ENCODE assay signal across 18 cellular contexts in genomic region chr7:95594185-95594584, GRCh38. TPM values are rescaled to one million over a fixed set of nuclear protein-coding genes. Genes with fewer than 3 reads are reported as not detected.
DNase-seq lines count a peak whose midpoint lies in the region; ATAC-seq and TF ChIP-seq lines count a peak whose summit lies in the region.
"Had no signal": no experiment of that assay in that cellular context is flagged by ENCODE, and none has a peak within 500 bp of the region (broad histone marks: within the 10 kb centered on the region; RNA-seq: fewer than 3 reads in every experiment).

No MANE protein-coding gene starts in this region.

- H4K20me1 ChIP-seq in neural progenitor cell (ENCODE audit: low read depth): peaks cover 7% of the 10 kb centered on the region

- H3K9me3 ChIP-seq in right atrium auricular region (no peaks in the 10 kb centered on the region), gastroesophageal sphincter (no peaks in the 10 kb centered on the region), prostate gland (no peaks in the 10 kb centered on the region), aorta (ENCODE audit: control insufficient read depth, low read length) (no peaks in the 10 kb centered on the region), neural progenitor cell (ENCODE audit: low read depth) (no peaks in the 10 kb centered on the region), MG63 (no peaks in the 10 kb centered on the region)

- peaks cover 71% of the 10 kb centered on the region for H3K36me3 ChIP-seq in right atrium auricular region
- H3K36me3 ChIP-seq in gastroesophageal sphincter: peaks cover 22 to 60% of the 10 kb centered on the region in 2 donors
- H3K36me3 ChIP-seq in prostate gland: no peaks in the 10 kb centered on the region
- H3K36me3 ChIP-seq in aorta (ENCODE audit: control insufficient read depth in 1 of 2, insufficient read depth in 2 of 2, low read length in 1 of 2): no peaks in the 10 kb centered on the region
- no peaks in the 10 kb centered on the region for H3K36me3 ChIP-seq in neural progenitor cell
- H3K36me3 ChIP-seq in MG63: no peaks in the 10 kb centered on the region

- H2AFZ ChIP-seq in neural progenitor cell (replicated peaks): no peak overlapping the region
- H2AFZ ChIP-seq: GM23248 had no signal

- TF ChIP-seq POLR2A in gastroesophageal sphincter (IDR thresholded peaks at IDR 0.05): peak in 1 of 2 donors; percentile 13
- no peak for TF ChIP-seq POLR2A in prostate gland (IDR thresholded peaks at IDR 0.05)

- no peak overlapping the region for H3K9ac ChIP-seq in neural progenitor cell
- H3K9ac ChIP-seq: GM23248 had no signal

- peaks cover 14% of the 10 kb centered on the region for H3K27me3 Mint-ChIP-seq in neural progenitor cell (ENCODE audit: insufficient read depth, low read depth)
- H3K27me3 Mint-ChIP-seq: naive B cell; stimulated activated naive B cell treated with anti-CD40 and anti-IgM and Interleukin-4, amounts not matched to agents 10 μg/mL and 1 μg/mL and 100 μg/mL, for 72 hours had no signal

- no peak for TF ChIP-seq CTCF in right atrium auricular region (IDR thresholded peaks at IDR 0.05)
- TF ChIP-seq CTCF in gastroesophageal sphincter (IDR thresholded peaks at IDR 0.05): no peak
- no peak for TF ChIP-seq CTCF in prostate gland (IDR thresholded peaks at IDR 0.05)
- no peak for TF ChIP-seq CTCF in neural progenitor cell (IDR thresholded peaks at IDR 0.05)

- H3F3A ChIP-seq in neural progenitor cell (ENCODE audit: low read depth): no peaks in the 10 kb centered on the region

- H3K27ac ChIP-seq in right atrium auricular region (peak overlapping the region; percentile 95 to 100), gastroesophageal sphincter (peak overlapping the region; percentile 78 to 99 (median 97)), prostate gland (peak overlapping the region; percentile 93 to 96), aorta (ENCODE audit: low read depth in 1 of 2, low read length in 2 of 2) (peak overlapping the region in 1 of 2 donors; percentile 57), neural progenitor cell (no peak overlapping the region)
- H3K27ac ChIP-seq: GM23248 had no signal

- ATAC-seq in Right ventricle myocardium superior (ENCODE audit: poor library complexity): no peak
- ATAC-seq in gastroesophageal sphincter: no peak
- ATAC-seq in aorta (ENCODE audit: low FRiP score): no peak
- ATAC-seq: activated CD4-positive, alpha-beta T cell treated with anti-CD3 and anti-CD28 coated beads for 36 hours; sciatic nerve; stimulated activated naive B cell treated with anti-CD40 and anti-IgM and Interleukin-4, amounts not matched to agents 10 μg/mL and 1 μg/mL and 100 μg/mL, for 72 hours had no signal

- no peaks in the 10 kb centered on the region for H3K9me3 Mint-ChIP-seq in neural progenitor cell
- H3K9me3 Mint-ChIP-seq: activated T-cell treated with anti-CD3 and anti-CD28 coated beads, Interleukin-2, amount 50 U/mL, for 24 hours; naive B cell; stimulated activated naive B cell treated with anti-CD40 and anti-IgM and Interleukin-4, amounts not matched to agents 10 μg/mL and 1 μg/mL and 100 μg/mL, for 72 hours; T-helper 2 cell treated with Interferon-gamma antibody and Interleukin-4, amounts not matched to agents 5 μg/mL and 100 μg/mL, for 36 hours had no signal

- no peaks in the 10 kb centered on the region for H3K36me3 Mint-ChIP-seq in neural progenitor cell

- H3K4me1 Mint-ChIP-seq in neural progenitor cell: peaks cover 6% of the 10 kb centered on the region
- H3K4me1 Mint-ChIP-seq: activated CD4-positive, alpha-beta T cell treated with anti-CD3 and anti-CD28 coated beads for 36 hours had no signal

- no peaks in the 10 kb centered on the region for H3K79me2 ChIP-seq in neural progenitor cell (ENCODE audit: low read depth)

- DNase-seq in right atrium auricular region (ENCODE audit: low spot score): no peak
- no peak for DNase-seq in Right ventricle myocardium superior
- no peak for DNase-seq in prostate gland (ENCODE audit: low spot score)
- no peak for DNase-seq in aorta
- DNase-seq in activated T-cell treated with anti-CD3 and anti-CD28 coated beads for 4 hours: no peak
- no peak for DNase-seq in neural progenitor cell (ENCODE audit: low spot score)
- no peak for DNase-seq in MG63
- DNase-seq: activated CD4-positive, alpha-beta T cell treated with anti-CD3 and anti-CD28 coated beads for 36 hours; activated T-cell treated with anti-CD3 and anti-CD28 coated beads, Interleukin-2, amount 50 U/mL, for 24 hours; COR-L47; GM23248; naive B cell; NCI-H1092; NCI-H510A; stimulated activated naive B cell treated with anti-CD40 and anti-IgM and Interleukin-4, amounts not matched to agents 10 μg/mL and 1 μg/mL and 100 μg/mL, for 72 hours had no signal

- H3K4me1 ChIP-seq in right atrium auricular region: peaks cover 0 to 64% of the 10 kb centered on the region in 2 donors
- H3K4me1 ChIP-seq in gastroesophageal sphincter: peaks cover 11 to 62% (median 19%) of the 10 kb centered on the region in 3 donors
- no peaks in the 10 kb centered on the region for H3K4me1 ChIP-seq in prostate gland (replicated peaks)
- peaks cover 0 to 4% of the 10 kb centered on the region in 2 donors for H3K4me1 ChIP-seq in aorta (ENCODE audit: control insufficient read depth in 1 of 2, insufficient read depth in 2 of 2, low read length in 2 of 2)
- no peaks in the 10 kb centered on the region for H3K4me1 ChIP-seq in neural progenitor cell

- intact Hi-C loops in Right ventricle myocardium superior (cut with DNase I) (no loop called here), prostate gland (cut with DNase I) (no loop called here), aorta (cut with DNase I) (no loop called here)

- H3K4me3 ChIP-seq in right atrium auricular region (peak overlapping the region; percentile 79 to 97), gastroesophageal sphincter (peak overlapping the region; percentile 80 to 98), prostate gland (peak overlapping the region; percentile 69 to 78), aorta (ENCODE audit: low read length in 2 of 2) (peak overlapping the region; percentile 43 to 79), neural progenitor cell (no peak overlapping the region), MG63 (no peak overlapping the region)
- H3K4me3 ChIP-seq: GM23248 had no signal

- H3K4me3 Mint-ChIP-seq in neural progenitor cell: no peak overlapping the region
- H3K4me3 Mint-ChIP-seq: activated CD4-positive, alpha-beta T cell treated with anti-CD3 and anti-CD28 coated beads for 36 hours; activated T-cell treated with anti-CD3 and anti-CD28 coated beads, Interleukin-2, amount 50 U/mL, for 24 hours; stimulated activated naive B cell treated with anti-CD40 and anti-IgM and Interleukin-4, amounts not matched to agents 10 μg/mL and 1 μg/mL and 100 μg/mL, for 72 hours; T-helper 2 cell treated with Interferon-gamma antibody and Interleukin-4, amounts not matched to agents 5 μg/mL and 100 μg/mL, for 36 hours had no signal

- no peak overlapping the region for H3K27ac Mint-ChIP-seq in neural progenitor cell
- H3K27ac Mint-ChIP-seq: activated CD4-positive, alpha-beta T cell treated with anti-CD3 and anti-CD28 coated beads for 36 hours; activated T-cell treated with anti-CD3 and anti-CD28 coated beads, Interleukin-2, amount 50 U/mL, for 24 hours; naive B cell; stimulated activated naive B cell treated with anti-CD40 and anti-IgM and Interleukin-4, amounts not matched to agents 10 μg/mL and 1 μg/mL and 100 μg/mL, for 72 hours; T-helper 2 cell treated with Interferon-gamma antibody and Interleukin-4, amounts not matched to agents 5 μg/mL and 100 μg/mL, for 36 hours had no signal

- H3K27me3 ChIP-seq in right atrium auricular region (no peaks in the 10 kb centered on the region), gastroesophageal sphincter (no peaks in the 10 kb centered on the region), prostate gland (replicated peaks; ENCODE audit: insufficient read depth) (no peaks in the 10 kb centered on the region), aorta (ENCODE audit: control insufficient read depth in 1 of 2, insufficient read depth in 2 of 2, low read length in 1 of 2) (no peaks in the 10 kb centered on the region), neural progenitor cell (peaks cover 86% of the 10 kb centered on the region), MG63 (no peaks in the 10 kb centered on the region)

- TF ChIP-seq EP300 in gastroesophageal sphincter (IDR thresholded peaks at IDR 0.05): no peak

- H3K4me2 ChIP-seq in neural progenitor cell: no peak overlapping the region

RNA-seq across cellular contexts. Expression of gene PDK4, which starts 2.1 kb away (rescaled TPM):
- 100 to 1,000 TPM; 337 to 712 TPM for total RNA-seq in right atrium auricular region
- 374 TPM for total RNA-seq in Right ventricle myocardium superior
- 100 to 1,000 TPM; 208 to 842 (median 506) TPM for total RNA-seq in gastroesophageal sphincter
- total RNA-seq in prostate gland: 10 to 100 TPM; 61.3 to 65.5 TPM
- total RNA-seq in aorta: 100 to 1,000 TPM in 1 of 2 donors, 10 to 100 TPM in 1; 34.1 to 294 TPM
- polyA plus RNA-seq in aorta: 100 to 1,000 TPM; 108 to 126 TPM
- total RNA-seq in neural progenitor cell (ENCODE audit: low replicate concordance): not detected in 2 replicates
- 0.33 and 0.84 TPM in 2 replicates for total RNA-seq in MG63 (2014; rRNA removed; shearing (Covaris generic); ENCODE audit: low replicate concordance)
- total RNA-seq: activated CD4-positive, alpha-beta T cell treated with anti-CD3 and anti-CD28 coated beads for 36 hours had no signal

Comparison
In these comparisons a context has a peak if more than half of its experiments do, and no peak if none do; other contexts are left out.
1. H3K4me3 ChIP-seq: peak in right atrium auricular region (2 of 2), gastroesophageal sphincter (2 of 2), prostate gland (2 of 2) and aorta (2 of 2); none in neural progenitor cell (single experiment) and MG63 (single experiment).
2. RNA of gene PDK4, which starts 2.1 kb away (total RNA-seq): 337 to 712 TPM in right atrium auricular region, 208 to 842 TPM in gastroesophageal sphincter, 374 TPM in Right ventricle myocardium superior (single experiment), 34.1 to 294 TPM in aorta and 61.3 to 65.5 TPM in prostate gland; 0.33 to 0.84 TPM in MG63 and not detected in neural progenitor cell; every median in the first group is over 10 times any median in the second.